37 cellular contexts compared by ENCODE assay signal in the genomic region with DNA sequence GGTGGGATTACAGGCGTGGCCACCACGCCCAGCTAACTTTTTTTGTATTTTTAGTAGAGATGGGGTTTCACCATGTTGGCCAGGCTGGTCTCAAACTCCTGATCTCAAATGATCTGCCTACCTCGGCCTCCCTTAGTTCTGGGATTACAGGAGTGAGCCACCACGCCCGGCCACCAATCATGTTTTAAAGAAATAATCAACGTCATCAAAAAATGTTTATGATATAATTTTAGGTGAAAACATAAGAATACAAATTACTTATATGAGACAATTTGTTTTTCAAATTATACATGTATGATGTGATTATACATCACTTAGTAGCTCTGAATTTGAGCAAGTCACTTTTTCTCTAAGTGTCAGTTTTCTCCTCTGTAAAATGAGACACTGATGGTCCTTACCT.
"Had no signal": no experiment of that assay in that cellular context is flagged by ENCODE, and none has a peak within 500 bp of the region (broad histone marks: within the 10 kb centered on the region; RNA-seq: fewer than 3 reads in every experiment).

No MANE protein-coding gene starts in this region.

- FAIRE-seq: astrocyte, bronchial epithelial cell had no signal

- H3K9me3 Mint-ChIP-seq: activated naive CD4-positive, alpha-beta T cell treated with anti-CD3 and anti-CD28 coated beads for 36 hours; activated naive CD4-positive, alpha-beta T cell treated with anti-CD3 and anti-CD28 coated beads, Interleukin-2, amount 10 ng/mL, durations not matched to agents 7 days and 5 days; activated naive CD4-positive, alpha-beta T cell treated with anti-CD3 and anti-CD28 coated beads, Interleukin-2, amount 50 U/mL, for 24 hours; activated naive CD4-positive, alpha-beta T cell treated with anti-CD3 and anti-CD28 coated beads, Interleukin-2, amount 50 U/mL, for 72 hours; activated naive CD8-positive, alpha-beta T cell treated with anti-CD3 and anti-CD28 coated beads for 36 hours; activated naive CD8-positive, alpha-beta T cell treated with anti-CD3 and anti-CD28 coated beads, Interleukin-2, amount 10 ng/mL, durations not matched to agents 7 days and 5 days; activated naive CD8-positive, alpha-beta T cell treated with anti-CD3 and anti-CD28 coated beads, Interleukin-2, amount 50 U/mL, for 24 hours; activated T-cell treated with anti-CD3 and anti-CD28 coated beads, Interleukin-2, amount 50 U/mL, for 24 hours; activated T-cell treated with anti-CD3 and anti-CD28 coated beads, Interleukin-2, amount 50 U/mL, for 4 hours; activated T-cell treated with anti-CD3 and anti-CD28 coated beads, Interleukin-2, amount 50 U/mL, for 72 hours; activated T-helper 1 cell treated with anti-CD3 and anti-CD28 coated beads, Interleukin-12 subunit alpha, Interleukin-12 subunit beta, Interleukin-2, Interleukin-4 antibody, amounts not matched to agents 30 ng/mL and 10 ng/mL and 1 ng/mL, durations not matched to agents 14 hours and 24 hours and 36 hours; activated T-helper 17 cell treated with anti-CD3 and anti-CD28 coated beads, Interleukin-2, amount 50 U/mL, for 72 hours; activated T-helper 2 cell treated with anti-CD3 and anti-CD28 coated beads, Interferon-gamma antibody, Interleukin-2, Interleukin-4, amounts not matched to agents 10 μg/mL and 5 μg/mL and 100 μg/mL, durations not matched to agents 14 hours and 24 hours and 36 hours; central memory CD8-positive, alpha-beta T cell had no signal

- ATAC-seq: activated naive CD4-positive, alpha-beta T cell treated with anti-CD3 and anti-CD28 coated beads, Interleukin-2, amount 50 U/mL, for 72 hours; activated naive CD8-positive, alpha-beta T cell treated with anti-CD3 and anti-CD28 coated beads, Interleukin-2, amount 50 U/mL, for 24 hours; activated T-cell treated with anti-CD3 and anti-CD28 coated beads, Interleukin-2, amount 50 U/mL, for 4 hours; activated T-cell treated with anti-CD3 and anti-CD28 coated beads, Interleukin-2, amount 50 U/mL, for 72 hours; activated T-helper 17 cell treated with anti-CD3 and anti-CD28 coated beads, Interleukin-2, amount 50 U/mL, for 72 hours; body of pancreas had no signal

- H3K27ac ChIP-seq: adrenal gland, ascending aorta, body of pancreas, brain microvascular endothelial cell, breast epithelium, cardiac muscle cell had no signal

- H3K4me3 ChIP-seq: adrenal gland, ascending aorta, body of pancreas, breast epithelium, cardiac muscle cell had no signal

- DNase-seq: activated effector memory CD4-positive, alpha-beta T cell treated with Interleukin-2 at 50 U/mL for 16 hours; activated gamma-delta T cell; activated gamma-delta T cell treated with Interleukin-2 at 50 U/mL for 16 hours; activated naive CD4-positive, alpha-beta T cell; activated naive CD4-positive, alpha-beta T cell treated with anti-CD3 and anti-CD28 coated beads for 36 hours; activated naive CD4-positive, alpha-beta T cell treated with anti-CD3 and anti-CD28 coated beads, Interleukin-2, amount 10 ng/mL, durations not matched to agents 7 days and 5 days; activated naive CD4-positive, alpha-beta T cell treated with anti-CD3 and anti-CD28 coated beads, Interleukin-2, amount 50 U/mL, for 16 hours; activated naive CD8-positive, alpha-beta T cell treated with anti-CD3 and anti-CD28 coated beads for 36 hours; activated naive CD8-positive, alpha-beta T cell treated with anti-CD3 and anti-CD28 coated beads, Interleukin-2, amount 10 ng/mL, durations not matched to agents 7 days and 5 days; activated naive CD8-positive, alpha-beta T cell treated with anti-CD3 and anti-CD28 coated beads, Interleukin-2, amount 50 U/mL, for 24 hours; activated T-cell treated with anti-CD3 and anti-CD28 coated beads, Interleukin-2, amount 50 U/mL, for 1 hour; activated T-cell treated with anti-CD3 and anti-CD28 coated beads, Interleukin-2, amount 50 U/mL, for 24 hours; activated T-cell treated with anti-CD3 and anti-CD28 coated beads, Interleukin-2, amount 50 U/mL, for 4 hours; activated T-cell treated with anti-CD3 and anti-CD28 coated beads, Interleukin-2, amount 50 U/mL, for 48 hours; activated T-cell treated with anti-CD3 and anti-CD28 coated beads, Interleukin-2, amount 50 U/mL, for 72 hours; adrenal gland; amniotic stem cell; amygdala; anterior cingulate cortex; body of pancreas; brain microvascular endothelial cell; caudate nucleus; central memory CD4-positive, alpha-beta T cell; cerebellar nuclear complex had no signal

- H3K9me3 ChIP-seq: adrenal gland, ascending aorta, body of pancreas, breast epithelium had no signal

- H3K27ac Mint-ChIP-seq: activated naive CD4-positive, alpha-beta T cell treated with anti-CD3 and anti-CD28 coated beads for 36 hours; activated naive CD4-positive, alpha-beta T cell treated with anti-CD3 and anti-CD28 coated beads, Interleukin-2, amount 10 ng/mL, durations not matched to agents 7 days and 5 days; activated naive CD4-positive, alpha-beta T cell treated with anti-CD3 and anti-CD28 coated beads, Interleukin-2, amount 50 U/mL, for 24 hours; activated naive CD4-positive, alpha-beta T cell treated with anti-CD3 and anti-CD28 coated beads, Interleukin-2, amount 50 U/mL, for 72 hours; activated naive CD8-positive, alpha-beta T cell; activated naive CD8-positive, alpha-beta T cell treated with anti-CD3 and anti-CD28 coated beads for 36 hours; activated naive CD8-positive, alpha-beta T cell treated with anti-CD3 and anti-CD28 coated beads, Interleukin-2, amount 10 ng/mL, durations not matched to agents 7 days and 5 days; activated naive CD8-positive, alpha-beta T cell treated with anti-CD3 and anti-CD28 coated beads, Interleukin-2, amount 50 U/mL, for 24 hours; activated T-cell treated with anti-CD3 and anti-CD28 coated beads, Interleukin-2, amount 50 U/mL, for 24 hours; activated T-cell treated with anti-CD3 and anti-CD28 coated beads, Interleukin-2, amount 50 U/mL, for 72 hours; activated T-helper 1 cell treated with anti-CD3 and anti-CD28 coated beads, Interleukin-12 subunit alpha, Interleukin-12 subunit beta, Interleukin-2, Interleukin-4 antibody, amounts not matched to agents 30 ng/mL and 10 ng/mL and 1 ng/mL, durations not matched to agents 14 hours and 24 hours and 36 hours; activated T-helper 17 cell treated with anti-CD3 and anti-CD28 coated beads, Interleukin-2, amount 50 U/mL, for 72 hours; activated T-helper 2 cell treated with anti-CD3 and anti-CD28 coated beads, Interferon-gamma antibody, Interleukin-2, Interleukin-4, amounts not matched to agents 10 μg/mL and 5 μg/mL and 100 μg/mL, durations not matched to agents 14 hours and 24 hours and 36 hours; brain had no signal

- H3K4me1 Mint-ChIP-seq: activated naive CD4-positive, alpha-beta T cell treated with anti-CD3 and anti-CD28 coated beads, Interleukin-2, amount 10 ng/mL, durations not matched to agents 7 days and 5 days; activated naive CD4-positive, alpha-beta T cell treated with anti-CD3 and anti-CD28 coated beads, Interleukin-2, amount 50 U/mL, for 24 hours; activated naive CD8-positive, alpha-beta T cell treated with anti-CD3 and anti-CD28 coated beads for 36 hours; activated naive CD8-positive, alpha-beta T cell treated with anti-CD3 and anti-CD28 coated beads, Interleukin-2, amount 10 ng/mL, durations not matched to agents 7 days and 5 days; activated T-helper 17 cell treated with anti-CD3 and anti-CD28 coated beads, Interleukin-2, amount 50 U/mL, for 72 hours; brain; central memory CD8-positive, alpha-beta T cell had no signal

- H3K4me1 ChIP-seq: adrenal gland, ascending aorta, body of pancreas, breast epithelium had no signal

- H3K36me3 ChIP-seq: adrenal gland, ascending aorta, brain microvascular endothelial cell, breast epithelium, cardiac muscle cell had no signal

- H3K4me3 Mint-ChIP-seq: activated naive CD4-positive, alpha-beta T cell treated with anti-CD3 and anti-CD28 coated beads for 36 hours; activated naive CD4-positive, alpha-beta T cell treated with anti-CD3 and anti-CD28 coated beads, Interleukin-2, amount 10 ng/mL, durations not matched to agents 7 days and 5 days; activated naive CD4-positive, alpha-beta T cell treated with anti-CD3 and anti-CD28 coated beads, Interleukin-2, amount 50 U/mL, for 24 hours; activated naive CD8-positive, alpha-beta T cell; activated naive CD8-positive, alpha-beta T cell treated with anti-CD3 and anti-CD28 coated beads for 36 hours; activated naive CD8-positive, alpha-beta T cell treated with anti-CD3 and anti-CD28 coated beads, Interleukin-2, amount 10 ng/mL, durations not matched to agents 7 days and 5 days; activated naive CD8-positive, alpha-beta T cell treated with anti-CD3 and anti-CD28 coated beads, Interleukin-2, amount 50 U/mL, for 24 hours; activated T-cell treated with anti-CD3 and anti-CD28 coated beads, Interleukin-2, amount 50 U/mL, for 24 hours; activated T-cell treated with anti-CD3 and anti-CD28 coated beads, Interleukin-2, amount 50 U/mL, for 4 hours; activated T-cell treated with anti-CD3 and anti-CD28 coated beads, Interleukin-2, amount 50 U/mL, for 72 hours; activated T-helper 1 cell treated with anti-CD3 and anti-CD28 coated beads, Interleukin-12 subunit alpha, Interleukin-12 subunit beta, Interleukin-2, Interleukin-4 antibody, amounts not matched to agents 30 ng/mL and 10 ng/mL and 1 ng/mL, durations not matched to agents 14 hours and 24 hours and 36 hours; activated T-helper 17 cell treated with anti-CD3 and anti-CD28 coated beads, Interleukin-2, amount 50 U/mL, for 72 hours; brain; central memory CD8-positive, alpha-beta T cell had no signal

- H3K27me3 ChIP-seq: adrenal gland, ascending aorta, body of pancreas, brain microvascular endothelial cell, breast epithelium, cardiac muscle cell had no signal

- H3K27me3 Mint-ChIP-seq: activated naive CD4-positive, alpha-beta T cell treated with anti-CD3 and anti-CD28 coated beads, Interleukin-2, amount 10 ng/mL, durations not matched to agents 7 days and 5 days; activated naive CD4-positive, alpha-beta T cell treated with anti-CD3 and anti-CD28 coated beads, Interleukin-2, amount 50 U/mL, for 24 hours; activated naive CD8-positive, alpha-beta T cell; activated naive CD8-positive, alpha-beta T cell treated with anti-CD3 and anti-CD28 coated beads for 36 hours; activated naive CD8-positive, alpha-beta T cell treated with anti-CD3 and anti-CD28 coated beads, Interleukin-2, amount 10 ng/mL, durations not matched to agents 7 days and 5 days; activated naive CD8-positive, alpha-beta T cell treated with anti-CD3 and anti-CD28 coated beads, Interleukin-2, amount 50 U/mL, for 24 hours; activated T-cell treated with anti-CD3 and anti-CD28 coated beads, Interleukin-2, amount 50 U/mL, for 24 hours; activated T-helper 17 cell treated with anti-CD3 and anti-CD28 coated beads, Interleukin-2, amount 50 U/mL, for 72 hours; central memory CD8-positive, alpha-beta T cell had no signal

- H3K36me3 Mint-ChIP-seq: activated naive CD4-positive, alpha-beta T cell treated with anti-CD3 and anti-CD28 coated beads, Interleukin-2, amount 10 ng/mL, durations not matched to agents 7 days and 5 days; activated naive CD4-positive, alpha-beta T cell treated with anti-CD3 and anti-CD28 coated beads, Interleukin-2, amount 50 U/mL, for 24 hours; activated naive CD4-positive, alpha-beta T cell treated with anti-CD3 and anti-CD28 coated beads, Interleukin-2, amount 50 U/mL, for 72 hours; activated naive CD8-positive, alpha-beta T cell; activated naive CD8-positive, alpha-beta T cell treated with anti-CD3 and anti-CD28 coated beads for 36 hours; activated naive CD8-positive, alpha-beta T cell treated with anti-CD3 and anti-CD28 coated beads, Interleukin-2, amount 10 ng/mL, durations not matched to agents 7 days and 5 days; brain had no signal
